ENCODE assay signal across 29 cellular contexts in genomic region chr1:240956020-240956419, GRCh38.
"Had no signal": no experiment of that assay in that cellular context is flagged by ENCODE, and none has a peak within 500 bp of the region (broad histone marks: within the 10 kb centered on the region; RNA-seq: fewer than 3 reads in every experiment).

No MANE protein-coding gene starts in this region.

- H3K27me3 ChIP-seq: brain microvascular endothelial cell had no signal

- H3K36me3 Mint-ChIP-seq: activated naive CD8-positive, alpha-beta T cell had no signal

- H3K4me3 Mint-ChIP-seq: activated CD4-positive, alpha-beta memory T cell treated with anti-CD3 and anti-CD28 coated beads, Interleukin-2, amount 10 ng/mL, durations not matched to agents 7 days and 5 days; activated CD4-positive, alpha-beta T cell treated with anti-CD3 and anti-CD28 coated beads, Interleukin-2, amount 10 ng/mL, durations not matched to agents 7 days and 5 days; activated naive CD8-positive, alpha-beta T cell; activated T-cell treated with anti-CD3 and anti-CD28 coated beads, Interleukin-2, amount 50 U/mL, for 24 hours; activated T-helper 17 cell treated with anti-CD3 and anti-CD28 coated beads, Interleukin-2, amount 50 U/mL, for 72 hours; central memory CD8-positive, alpha-beta T cell; dendritic cell treated with granulocyte-macrophage colony-stimulating factor and Interleukin-4, amounts not matched to agents 40 ng/mL and 50 ng/mL, for 4 days; endodermal cell had no signal

- H3K27ac ChIP-seq: brain microvascular endothelial cell, coronary artery had no signal

- FAIRE-seq: astrocyte, bronchial epithelial cell, frontal cortex had no signal

- H3K27me3 Mint-ChIP-seq: activated CD4-positive, alpha-beta memory T cell treated with anti-CD3 and anti-CD28 coated beads, Interleukin-2, amount 10 ng/mL, durations not matched to agents 7 days and 5 days; activated CD4-positive, alpha-beta T cell treated with anti-CD3 and anti-CD28 coated beads, Interleukin-2, amount 10 ng/mL, durations not matched to agents 7 days and 5 days; activated naive CD8-positive, alpha-beta T cell; activated T-cell treated with anti-CD3 and anti-CD28 coated beads, Interleukin-2, amount 50 U/mL, for 24 hours; activated T-helper 17 cell treated with anti-CD3 and anti-CD28 coated beads, Interleukin-2, amount 50 U/mL, for 72 hours; central memory CD8-positive, alpha-beta T cell had no signal

- ATAC-seq: activated T-helper 17 cell treated with anti-CD3 and anti-CD28 coated beads, Interleukin-2, amount 50 U/mL, for 72 hours; esophagus mucosa had no signal

- H3K36me3 ChIP-seq: brain microvascular endothelial cell had no signal

- H3K27ac Mint-ChIP-seq: activated CD4-positive, alpha-beta memory T cell treated with anti-CD3 and anti-CD28 coated beads, Interleukin-2, amount 10 ng/mL, durations not matched to agents 7 days and 5 days; activated CD4-positive, alpha-beta T cell treated with anti-CD3 and anti-CD28 coated beads, Interleukin-2, amount 10 ng/mL, durations not matched to agents 7 days and 5 days; activated naive CD8-positive, alpha-beta T cell; activated T-cell treated with anti-CD3 and anti-CD28 coated beads, Interleukin-2, amount 50 U/mL, for 24 hours; activated T-helper 17 cell treated with anti-CD3 and anti-CD28 coated beads, Interleukin-2, amount 50 U/mL, for 72 hours; dendritic cell treated with granulocyte-macrophage colony-stimulating factor and Interleukin-4, amounts not matched to agents 40 ng/mL and 50 ng/mL, for 4 days; endodermal cell had no signal

- DNase-seq: activated CD4-positive, alpha-beta memory T cell treated with anti-CD3 and anti-CD28 coated beads, Interleukin-2, amount 10 ng/mL, durations not matched to agents 7 days and 5 days; activated CD4-positive, alpha-beta T cell treated with anti-CD3 and anti-CD28 coated beads for 1 hour; activated CD4-positive, alpha-beta T cell treated with anti-CD3 and anti-CD28 coated beads for 4 hours; activated CD4-positive, alpha-beta T cell treated with anti-CD3 and anti-CD28 coated beads, Interleukin-2, amount 10 ng/mL, durations not matched to agents 7 days and 5 days; activated CD4-positive, alpha-beta T cell treated with anti-CD3 and anti-CD28 coated beads, Interleukin-2, amount 50 U/mL, for 4 hours; activated CD8-positive, alpha-beta memory T cell treated with anti-CD3 and anti-CD28 coated beads, Interleukin-2, amount 50 U/mL, for 48 hours; activated effector memory CD4-positive, alpha-beta T cell treated with Interleukin-2 at 50 U/mL for 16 hours; activated gamma-delta T cell treated with Interleukin-2 at 50 U/mL for 16 hours; activated naive CD4-positive, alpha-beta T cell treated with anti-CD3 and anti-CD28 coated beads, Interleukin-2, amount 50 U/mL, for 16 hours; activated naive CD4-positive, alpha-beta T cell treated with Interleukin-2 at 50 U/mL for 16 hours; activated T-cell treated with anti-CD3 and anti-CD28 coated beads for 4 hours; activated T-cell treated with anti-CD3 and anti-CD28 coated beads, Interleukin-2, amount 50 U/mL, for 24 hours; amniotic stem cell; anterior cingulate cortex; brain microvascular endothelial cell; effector CD4-positive, alpha-beta T cell; endodermal cell; foreskin fibroblast; head of caudate nucleus; T-helper 2 cell had no signal

- H3K9me3 Mint-ChIP-seq: activated CD4-positive, alpha-beta memory T cell treated with anti-CD3 and anti-CD28 coated beads, Interleukin-2, amount 10 ng/mL, durations not matched to agents 7 days and 5 days; activated CD4-positive, alpha-beta T cell treated with anti-CD3 and anti-CD28 coated beads, Interleukin-2, amount 10 ng/mL, durations not matched to agents 7 days and 5 days; activated T-cell treated with anti-CD3 and anti-CD28 coated beads, Interleukin-2, amount 50 U/mL, for 24 hours; activated T-helper 17 cell treated with anti-CD3 and anti-CD28 coated beads, Interleukin-2, amount 50 U/mL, for 72 hours; dendritic cell treated with granulocyte-macrophage colony-stimulating factor and Interleukin-4, amounts not matched to agents 40 ng/mL and 50 ng/mL, for 4 days; endodermal cell had no signal

- H3K4me1 Mint-ChIP-seq: activated CD4-positive, alpha-beta memory T cell treated with anti-CD3 and anti-CD28 coated beads, Interleukin-2, amount 10 ng/mL, durations not matched to agents 7 days and 5 days; activated CD4-positive, alpha-beta T cell treated with anti-CD3 and anti-CD28 coated beads, Interleukin-2, amount 10 ng/mL, durations not matched to agents 7 days and 5 days; activated T-helper 17 cell treated with anti-CD3 and anti-CD28 coated beads, Interleukin-2, amount 50 U/mL, for 72 hours; central memory CD8-positive, alpha-beta T cell; endodermal cell had no signal

- H3K4me3 ChIP-seq: coronary artery had no signal
